Comparison of ENCODE assay signal across 11 cellular contexts in the genomic region with DNA sequence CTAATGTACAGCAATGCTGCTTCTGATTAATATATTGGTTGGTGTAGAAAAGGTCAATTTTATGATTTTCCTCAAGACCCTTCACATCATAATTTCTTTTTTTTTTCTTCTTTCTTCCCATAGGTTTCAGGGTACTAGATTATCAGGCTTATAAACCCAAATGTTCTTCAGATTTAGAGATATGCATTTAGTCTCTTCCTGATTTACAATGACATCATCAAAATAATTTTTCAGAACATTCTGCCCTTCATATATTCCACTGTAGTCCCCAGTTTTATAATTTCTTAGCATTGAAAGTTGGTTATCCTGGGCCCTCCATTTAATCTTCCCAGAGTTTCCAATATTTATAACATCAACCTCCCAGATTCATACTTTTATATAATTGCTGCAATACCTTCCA.
"Had no signal": no experiment of that assay in that cellular context is flagged by ENCODE, and none has a peak within 500 bp of the region (broad histone marks: within the 10 kb centered on the region; RNA-seq: fewer than 3 reads in every experiment).

No MANE protein-coding gene starts in this region.

- H3K27ac Mint-ChIP-seq: GM23338, H9, HFFc6 had no signal

- H2AFZ ChIP-seq: GM23248, GM23338 had no signal

- ATAC-seq: GM23338, HCT116 had no signal

- H3K4me3 ChIP-seq: GM23248, GM23338, HAP-1 had no signal

- H3K9ac ChIP-seq: GM23248 had no signal

- FAIRE-seq: H1, H54 had no signal

- H3K27ac ChIP-seq: GM23248 had no signal

- H3K9me3 ChIP-seq: HAP-1 had no signal

- H3K36me3 ChIP-seq: HAP-1 had no signal

- H3K4me2 ChIP-seq: GM23338 had no signal

- DNase-seq: GM23248, GOT3, H7, H9, HCEC 1CT, HFFc6 had no signal

- H3K9me3 Mint-ChIP-seq: GM23338, H9 had no signal

- H3K4me3 Mint-ChIP-seq: GM23338, H9, HFFc6 had no signal

- H3K4me1 ChIP-seq: HAP-1 had no signal
